11 cellular contexts compared by ENCODE assay signal in genomic region chr3:48431224-48432029, GRCh38. TPM values are rescaled to one million over a fixed set of nuclear protein-coding genes. Genes with fewer than 3 reads are reported as not detected.
DNase-seq lines count a peak whose midpoint lies in the region; ATAC-seq and TF ChIP-seq lines count a peak whose summit lies in the region.
"Had no signal": no experiment of that assay in that cellular context is flagged by ENCODE, and none has a peak within 500 bp of the region (broad histone marks: within the 10 kb centered on the region; RNA-seq: fewer than 3 reads in every experiment).

No MANE protein-coding gene starts in this region.

- H3K27me3 Mint-ChIP-seq in effector memory CD8-positive, alpha-beta T cell: peaks cover 0 to 13% of the 10 kb centered on the region in 2 donors
- H3K27me3 Mint-ChIP-seq in natural killer cell treated with Interleukin-12 subunit alpha and Interleukin-12 subunit beta and Interleukin-15 and Interleukin-18, amount 100 ng/mL, for 72 hours: no peaks in the 10 kb centered on the region

- H3K9me3 Mint-ChIP-seq in effector memory CD8-positive, alpha-beta T cell: no peaks in the 10 kb centered on the region
- no peaks in the 10 kb centered on the region for H3K9me3 Mint-ChIP-seq in natural killer cell treated with Interleukin-12 subunit alpha and Interleukin-12 subunit beta and Interleukin-15 and Interleukin-18, amount 100 ng/mL, for 72 hours

- peaks cover 12% of the 10 kb centered on the region for H3K36me3 Mint-ChIP-seq in effector memory CD8-positive, alpha-beta T cell (ENCODE audit: insufficient read depth)
- H3K36me3 Mint-ChIP-seq in natural killer cell treated with Interleukin-12 subunit alpha and Interleukin-12 subunit beta and Interleukin-15 and Interleukin-18, amount 100 ng/mL, for 72 hours: no peaks in the 10 kb centered on the region

- no peak for ATAC-seq in Right ventricle myocardium superior (ENCODE audit: poor library complexity)
- no peak for ATAC-seq in effector memory CD8-positive, alpha-beta T cell (replicated peaks)
- ATAC-seq in natural killer cell treated with Interleukin-12 subunit alpha and Interleukin-12 subunit beta and Interleukin-15 and Interleukin-18, amount 100 ng/mL, for 72 hours: no peak

- DNase-seq in Right ventricle myocardium superior (peak; percentile 22), cardiac septum (ENCODE audit: low spot score) (no peak), uterus (no peak), NCI-H1092 treated with DMSO at 0.1 percent for 48 hours (lab: John Stamatoyannopoulos, UW) (no peak), SIG-M5 (lab: John Stamatoyannopoulos, UW) (no peak), NCI-H2029 (lab: John Stamatoyannopoulos, UW) (no peak)
- no peak for DNase-seq in effector memory CD8-positive, alpha-beta T cell
- DNase-seq in natural killer cell treated with Interleukin-12 subunit alpha and Interleukin-12 subunit beta and Interleukin-15 and Interleukin-18, amount 100 ng/mL, for 72 hours (ENCODE audit: low spot score): no peak
- DNase-seq: foreskin melanocyte; midbrain; stimulated activated CD4-positive, alpha-beta T cell treated with anti-CD3 and anti-CD28 coated beads, Interleukin-4, amount 100 ng/mL, for 1 hour had no signal

- H3K9me3 ChIP-seq in uterus: no peaks in the 10 kb centered on the region

- TF ChIP-seq POLR2A in uterus (IDR thresholded peaks at IDR 0.05): no peak

- no peak overlapping the region for H3K4me3 ChIP-seq in uterus

- H3K27ac ChIP-seq in uterus: peak overlapping the region; percentile 91 to 97

- peaks cover 5 to 8% of the 10 kb centered on the region in 2 donors for H3K4me1 ChIP-seq in uterus

- no peak for TF ChIP-seq CTCF in uterus (IDR thresholded peaks at IDR 0.05)

- peaks cover 4 to 24% of the 10 kb centered on the region in 2 donors for H3K4me1 Mint-ChIP-seq in effector memory CD8-positive, alpha-beta T cell (ENCODE audit: low read depth in 2 of 2)
- peaks cover 0 to 14% of the 10 kb centered on the region in 2 donors for H3K4me1 Mint-ChIP-seq in natural killer cell treated with Interleukin-12 subunit alpha and Interleukin-12 subunit beta and Interleukin-15 and Interleukin-18, amount 100 ng/mL, for 72 hours (ENCODE audit: low read depth in 2 of 2)

- H3K36me3 ChIP-seq in uterus: no peaks in the 10 kb centered on the region

- H3K4me3 Mint-ChIP-seq in effector memory CD8-positive, alpha-beta T cell: peak overlapping the region; percentile 85 to 87
- peak overlapping the region; percentile 74 for H3K4me3 Mint-ChIP-seq in natural killer cell treated with Interleukin-12 subunit alpha and Interleukin-12 subunit beta and Interleukin-15 and Interleukin-18, amount 100 ng/mL, for 72 hours

- no peaks in the 10 kb centered on the region for H3K27me3 ChIP-seq in uterus

- intact Hi-C loops in Right ventricle myocardium superior (cut with DNase I): no loop called here
- intact Hi-C loops in cardiac septum (cut with DNase I): no loop called here
- intact Hi-C loops in uterus (cut with DNase I; ENCODE audit: low total_unique reads): no loop called here

- H3K27ac Mint-ChIP-seq in effector memory CD8-positive, alpha-beta T cell: peak overlapping the region; percentile 13 to 69
- no peak overlapping the region for H3K27ac Mint-ChIP-seq in natural killer cell treated with Interleukin-12 subunit alpha and Interleukin-12 subunit beta and Interleukin-15 and Interleukin-18, amount 100 ng/mL, for 72 hours

RNA-seq across cellular contexts. Expression of gene PLXNB1, which starts 1.5 kb away (rescaled TPM):
- 51.3 TPM for total RNA-seq in Right ventricle myocardium superior
- 43.4 TPM for total RNA-seq in cardiac septum
- 1 to 10 TPM; 5.9 to 9.6 TPM for total RNA-seq in natural killer cell treated with Interleukin-12 subunit alpha and Interleukin-12 subunit beta and Interleukin-15 and Interleukin-18, amount 100 ng/mL, for 72 hours
- 100 to 1,000 TPM in 1 of 4 donors, 10 to 100 TPM in 3; 23.5 to 133 (median 60.9) TPM for total RNA-seq in uterus

RNA-seq across cellular contexts. Expression of gene CCDC51, which starts 8.5 kb away (rescaled TPM):
- total RNA-seq in Right ventricle myocardium superior (11.9 TPM), cardiac septum (8.9 TPM), uterus (10 to 100 TPM in 2 of 4 donors, 1 to 10 TPM in 2; 2.6 to 11.1 (median 7.8) TPM)
- 10 to 100 TPM; 13.0 to 23.3 TPM for total RNA-seq in natural killer cell treated with Interleukin-12 subunit alpha and Interleukin-12 subunit beta and Interleukin-15 and Interleukin-18, amount 100 ng/mL, for 72 hours

RNA-seq across cellular contexts. Expression of gene TMA7, which starts 8.6 kb away (rescaled TPM):
- total RNA-seq in Right ventricle myocardium superior: 237 TPM
- total RNA-seq in cardiac septum: 192 TPM
- 100 to 1,000 TPM; 202 to 217 TPM for total RNA-seq in natural killer cell treated with Interleukin-12 subunit alpha and Interleukin-12 subunit beta and Interleukin-15 and Interleukin-18, amount 100 ng/mL, for 72 hours
- 100 to 1,000 TPM in 3 of 4 donors, 10 to 100 TPM in 1; 94.8 to 195 (median 141) TPM for total RNA-seq in uterus

RNA-seq across cellular contexts. Expression of gene ATRIP, which starts 15.1 kb away (rescaled TPM):
- total RNA-seq in Right ventricle myocardium superior (3.2 TPM), cardiac septum (4.1 TPM), uterus (10 to 100 TPM in 1 of 4 donors, 1 to 10 TPM in 3; 5.3 to 11.5 (median 7.5) TPM)
- 10 to 100 TPM; 14.0 to 26.2 TPM for total RNA-seq in natural killer cell treated with Interleukin-12 subunit alpha and Interleukin-12 subunit beta and Interleukin-15 and Interleukin-18, amount 100 ng/mL, for 72 hours

RNA-seq across cellular contexts. Expression of gene FBXW12, which starts 59.4 kb away (rescaled TPM):
- total RNA-seq in Right ventricle myocardium superior: not detected
- total RNA-seq in cardiac septum: not detected
- not detected for total RNA-seq in natural killer cell treated with Interleukin-12 subunit alpha and Interleukin-12 subunit beta and Interleukin-15 and Interleukin-18, amount 100 ng/mL, for 72 hours
- under 1 TPM in 2 of 4 donors, not detected in 2; 0.37 to 0.55 TPM for total RNA-seq in uterus

Comparison
In these comparisons a context has a peak if more than half of its experiments do, and no peak if none do; other contexts are left out.
1. H3K27ac Mint-ChIP-seq: peak in effector memory CD8-positive, alpha-beta T cell (2 of 2); none in natural killer cell treated with Interleukin-12 subunit alpha and Interleukin-12 subunit beta and Interleukin-15 and Interleukin-18, amount 100 ng/mL, for 72 hours (0 of 2).